Comparison of ENCODE assay signal across 17 cellular contexts in genomic region chr15:93719941-93720351, GRCh38.
DNase-seq lines count a peak whose midpoint lies in the region; ATAC-seq and TF ChIP-seq lines count a peak whose summit lies in the region.
"Had no signal": no experiment of that assay in that cellular context is flagged by ENCODE, and none has a peak within 500 bp of the region (broad histone marks: within the 10 kb centered on the region; RNA-seq: fewer than 3 reads in every experiment).

No MANE protein-coding gene starts in this region.

- ATAC-seq in GM18861 (IDR thresholded peaks at IDR 0.05; ENCODE audit: unreplicated experiment) (no peak), GM19463 (IDR thresholded peaks at IDR 0.05; ENCODE audit: unreplicated experiment) (no peak)
- ATAC-seq: SK-N-SH treated with all-trans-retinoic acid at 6 μM for 48 hours had no signal

- H3K9me3 Mint-ChIP-seq in HFFc6: no peaks in the 10 kb centered on the region

- DNase-seq in AG04449 (ENCODE audit: low read depth, low spot score): peak; percentile 70
- DNase-seq in HFFc6: peak; percentile 85
- peak; percentile 1 for DNase-seq in T1000 (lab: John Stamatoyannopoulos, UW)
- peak; percentile 65 for DNase-seq in epithelial cell of esophagus (ENCODE audit: low read depth)
- no peak for DNase-seq in NCI-H748 treated with DMSO at 0.1 percent for 48 hours (lab: John Stamatoyannopoulos, UW)
- DNase-seq in DMS153 treated with DMSO at 0.1 percent for 48 hours (lab: John Stamatoyannopoulos, UW; ENCODE audit: unreplicated experiment): no peak
- DNase-seq: 8988T, DMS 273 treated with DMSO at 0.1 percent for 48 hours, HCEC 1CT, KBM-7, NCI-H1436 treated with DMSO at 0.1 percent for 48 hours, NCI-H2029 treated with DMSO at 0.1 percent for 48 hours, NCI-H82, SHP77 had no signal

- H3K27me3 Mint-ChIP-seq in HFFc6 (ENCODE audit: insufficient read depth): 0 out of 2 replicates have a peak, but pooled peaks cover 1% of the 10 kb centered on the region

- H3K4me3 ChIP-seq in AG04449 (ENCODE audit: low read depth, low read length) (no peak overlapping the region), epithelial cell of esophagus (ENCODE audit: low read length) (no peak overlapping the region)

- POLR2A ChIA-PET in AG04449 (lab: Yijun Ruan, JAX): interaction anchor here (0.6 to 1.1 kb wide), 5 partner anchors 13 to 648 kb away, joined by 3 read pairs; no protein-coding TSS in a partner anchor

- H3K4me3 Mint-ChIP-seq in HFFc6: peak overlapping the region; percentile 79

- peak overlapping the region; percentile 92 for H3K27ac Mint-ChIP-seq in HFFc6

- CTCF ChIA-PET in AG04449 (lab: Yijun Ruan, JAX): interaction anchor here (0.8 to 1.2 kb wide), 3 partner anchors 11 to 400 kb away, joined by 3 read pairs; no protein-coding TSS in a partner anchor

- no peaks in the 10 kb centered on the region; the same call in 1 of the 2 replicates for H3K36me3 Mint-ChIP-seq in HFFc6 (ENCODE audit: low read depth)

- peaks cover 32% of the 10 kb centered on the region for H3K4me1 Mint-ChIP-seq in HFFc6 (ENCODE audit: low read depth)

- no peak for TF ChIP-seq CTCF in AG04449 (IDR thresholded peaks at IDR 0.05; ENCODE audit: insufficient read depth, low read length, missing control alignments)
- TF ChIP-seq CTCF in HFFc6 (IDR thresholded peaks at IDR 0.05): no peak
- no peak for TF ChIP-seq CTCF in epithelial cell of esophagus (IDR thresholded peaks at IDR 0.05; ENCODE audit: insufficient read depth, low read depth, low read length, missing control alignments)

Comparison
In these comparisons a context has a peak if more than half of its experiments do, and no peak if none do; other contexts are left out.
1. DNase-seq: peak in AG04449 (single experiment), HFFc6 (single experiment), T1000 (single experiment) and epithelial cell of esophagus (single experiment); none in NCI-H748 treated with DMSO at 0.1 percent for 48 hours (single experiment) and DMS153 treated with DMSO at 0.1 percent for 48 hours (single experiment).